17 cellular contexts compared by ENCODE assay signal in the genomic region with DNA sequence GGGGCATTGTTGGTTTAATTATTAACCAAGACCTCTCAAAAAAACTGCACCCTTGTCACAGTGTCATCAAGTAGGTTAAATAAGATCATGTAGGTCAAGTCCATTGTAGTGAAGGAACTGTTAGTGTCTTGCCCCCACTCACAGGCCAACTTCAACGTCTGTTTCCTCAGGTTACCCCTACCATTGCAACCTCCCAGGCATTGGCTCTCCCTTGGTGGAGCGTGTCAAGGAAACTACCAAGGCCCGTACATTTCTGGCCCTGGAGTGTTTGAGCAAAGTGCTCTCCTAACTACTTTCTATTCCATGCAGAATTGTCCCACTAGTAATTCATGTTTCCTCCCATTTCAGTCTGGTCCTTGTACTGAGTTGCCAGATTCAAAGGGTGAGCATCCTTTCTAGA.
A peak's percentile ranks its signal among the peaks of the same experiment; 100 is the strongest.
DNase-seq lines count a peak whose midpoint lies in the region; ATAC-seq, FAIRE-seq and TF ChIP-seq lines count a peak whose summit lies in the region.
"Had no signal": no experiment of that assay in that cellular context is flagged by ENCODE, and none has a peak within 500 bp of the region (broad histone marks: within the 10 kb centered on the region; RNA-seq: fewer than 3 reads in every experiment).

No MANE protein-coding gene starts in this region.

- no peaks in the 10 kb centered on the region; a peak in 1 of 5 replicates for H3K27me3 ChIP-seq in HepG2 (ENCODE audit: control insufficient read depth in 1 of 2, insufficient read depth in 2 of 2, low read length in 2 of 2)
- H3K27me3 ChIP-seq in right lobe of liver = no peaks in the 10 kb centered on the region
- H3K27me3 ChIP-seq: BLaER1 had no signal

- H3K4me3 ChIP-seq in HepG2 (replicated peaks in 1 of 3; ENCODE audit: insufficient read depth in 1 of 3, low read depth in 2 of 3, low read length in 3 of 3) = no peak overlapping the region
- H3K4me3 ChIP-seq in right lobe of liver = no peak overlapping the region
- H3K4me3 ChIP-seq: BLaER1 had no signal

- no peak overlapping the region for H2AFZ ChIP-seq in HepG2 (ENCODE audit: low read length)

- H3K36me3 ChIP-seq in HepG2 (replicated peaks in 1 of 2; ENCODE audit: control insufficient read depth in 1 of 2, insufficient read depth in 2 of 2, low read length in 2 of 2) (no peaks in the 10 kb centered on the region), right lobe of liver (no peaks in the 10 kb centered on the region)

- no peak overlapping the region for H3K4me3 Mint-ChIP-seq in glutamatergic neuron (ENCODE audit: unreplicated experiment)
- H3K4me3 Mint-ChIP-seq: CD8-positive, alpha-beta memory T cell; H9; IgD-negative memory B cell had no signal

- FAIRE-seq in HepG2 (lab: Jason Lieb, UNC) (no peak), GM19239 (lab: Jason Lieb, UNC) (peak; percentile 11)
- FAIRE-seq: GM18507 had no signal

- H3K27ac ChIP-seq in HepG2 (ENCODE audit: extremely low read length, insufficient read depth, low read length) (no peak overlapping the region), right lobe of liver (no peak overlapping the region)
- H3K27ac ChIP-seq: 22Rv1, BLaER1 had no signal

- POLR2A ChIA-PET in HepG2 (lab: Yijun Ruan, JAX) = no interaction called here

- peaks cover 15% of the 10 kb centered on the region for H3K9me3 Mint-ChIP-seq in glutamatergic neuron (ENCODE audit: unreplicated experiment)
- H3K9me3 Mint-ChIP-seq: CD8-positive, alpha-beta memory T cell; H9; IgD-negative memory B cell had no signal

- H3K9me3 ChIP-seq in HepG2 (ENCODE audit: low read length) = no peaks in the 10 kb centered on the region
- H3K9me3 ChIP-seq in right lobe of liver = no peaks in the 10 kb centered on the region
- H3K9me3 ChIP-seq: BLaER1 had no signal

- peaks cover 2% of the 10 kb centered on the region for H3K27me3 Mint-ChIP-seq in glutamatergic neuron (ENCODE audit: unreplicated experiment)
- H3K27me3 Mint-ChIP-seq: IgD-negative memory B cell had no signal

- TF ChIP-seq CTCF in HepG2 (CRISPR knock-in tag; IDR thresholded peaks at IDR 0.05) = no peak
- TF ChIP-seq CTCF in right lobe of liver (IDR thresholded peaks at IDR 0.05) = no peak
- no peak for TF ChIP-seq CTCF in glutamatergic neuron (IDR thresholded peaks at IDR 0.05; ENCODE audit: partially characterized antibody, unreplicated experiment)

- H3K27ac Mint-ChIP-seq in glutamatergic neuron (ENCODE audit: unreplicated experiment) = peak overlapping the region; percentile 23
- H3K27ac Mint-ChIP-seq: CD8-positive, alpha-beta memory T cell; H9 had no signal

- TF ChIP-seq POLR2A in HepG2 (IDR thresholded peaks at IDR 0.05; ENCODE audit: insufficient read depth in 1 of 2, low read depth in 2 of 2, low read length in 2 of 2) (no peak), right lobe of liver (IDR thresholded peaks at IDR 0.05) (no peak)

- ATAC-seq in HepG2 (no peak), right lobe of liver (no peak), HG03469 (IDR thresholded peaks at IDR 0.05; ENCODE audit: unreplicated experiment) (no peak), GM21526 (IDR thresholded peaks at IDR 0.05; ENCODE audit: low FRiP score, unreplicated experiment) (no peak)

- H3K9ac ChIP-seq in HepG2 (ENCODE audit: insufficient read depth, low read depth, low read length) = no peak overlapping the region
- H3K9ac ChIP-seq: BLaER1 had no signal

- H3K36me3 Mint-ChIP-seq in glutamatergic neuron (ENCODE audit: unreplicated experiment) = no peaks in the 10 kb centered on the region
- H3K36me3 Mint-ChIP-seq: CD8-positive, alpha-beta memory T cell had no signal

- CTCF ChIA-PET in HepG2 (lab: Yijun Ruan, JAX; ENCODE audit: low intra/inter-chr PET ratio, low total read pairs) = no interaction called here

- peaks cover 33% of the 10 kb centered on the region for H3K4me1 Mint-ChIP-seq in glutamatergic neuron (ENCODE audit: low read depth, unreplicated experiment)
- H3K4me1 Mint-ChIP-seq: CD8-positive, alpha-beta memory T cell; H9 had no signal

- H3K4me2 ChIP-seq in HepG2 (ENCODE audit: low read depth, low read length) = no peak overlapping the region
- H3K4me2 ChIP-seq: BLaER1 had no signal

- no TSS peak for BruUV-seq in HepG2 (replicated peaks; lab: Mats Ljungman, UMichigan)

- no peak for TF ChIP-seq EP300 in HepG2 (IDR thresholded peaks at IDR 0.05; ENCODE audit: low read depth in 2 of 2, low read length in 2 of 2)
- no peak for TF ChIP-seq EP300 in HepG2 (CRISPR knock-in tag; IDR thresholded peaks at IDR 0.05; ENCODE audit: borderline replicate concordance)

- H3K4me1 ChIP-seq in HepG2 (ENCODE audit: insufficient read depth, low read length) (no peaks in the 10 kb centered on the region), right lobe of liver (no peaks in the 10 kb centered on the region)
- H3K4me1 ChIP-seq: BLaER1 had no signal

- in situ Hi-C loops in HepG2 (cut with HindIII; ENCODE audit: extremely low pct_ligation_motif_present, low pct_unique_long_range_greater_than_20kb) = no loop called here

- intact Hi-C loops in HepG2 (cut with micrococcal nuclease; ENCODE audit: unreplicated experiment) (no loop called here), right lobe of liver (cut with DNase I) (no loop called here)

- DNase-seq in HepG2 (ENCODE audit: low spot score) (no peak), right lobe of liver (no peak), GM19239 (ENCODE audit: insufficient read length, low spot score) (no peak), glutamatergic neuron (no peak), activated T-cell treated with anti-CD3 and anti-CD28 coated beads for 4 hours (no peak)
- DNase-seq in activated naive CD4-positive, alpha-beta T cell treated with Interleukin-2 at 50 U/mL for 16 hours = no peak
- DNase-seq: CD8-positive, alpha-beta memory T cell; DMS79; GOT3; H9; KG1 had no signal

- no peaks in the 10 kb centered on the region for H3K79me2 ChIP-seq in HepG2 (ENCODE audit: insufficient read depth, low read length)

- no peak for TF ChIP-seq RAD21 in HepG2 (CRISPR knock-in tag; IDR thresholded peaks at IDR 0.05)

- WGBS in HepG2 (ENCODE audit: low lambda C conversion rate) = 0% methylated on average over 2 of the region's 3 CpGs
- 53% methylated on average over 3 of the region's 3 CpGs for WGBS in right lobe of liver (ENCODE audit: insufficient coverage, low coverage, low lambda C conversion rate, missing lambda C conversion rate)

- no peaks in the 10 kb centered on the region for H4K20me1 ChIP-seq in HepG2 (ENCODE audit: insufficient read depth, low read length)

TF ChIP-seq in HepG2, 621 proteins besides CTCF, POLR2A, EP300 and RAD21:
- TF ChIP-seq, protein P1, sequence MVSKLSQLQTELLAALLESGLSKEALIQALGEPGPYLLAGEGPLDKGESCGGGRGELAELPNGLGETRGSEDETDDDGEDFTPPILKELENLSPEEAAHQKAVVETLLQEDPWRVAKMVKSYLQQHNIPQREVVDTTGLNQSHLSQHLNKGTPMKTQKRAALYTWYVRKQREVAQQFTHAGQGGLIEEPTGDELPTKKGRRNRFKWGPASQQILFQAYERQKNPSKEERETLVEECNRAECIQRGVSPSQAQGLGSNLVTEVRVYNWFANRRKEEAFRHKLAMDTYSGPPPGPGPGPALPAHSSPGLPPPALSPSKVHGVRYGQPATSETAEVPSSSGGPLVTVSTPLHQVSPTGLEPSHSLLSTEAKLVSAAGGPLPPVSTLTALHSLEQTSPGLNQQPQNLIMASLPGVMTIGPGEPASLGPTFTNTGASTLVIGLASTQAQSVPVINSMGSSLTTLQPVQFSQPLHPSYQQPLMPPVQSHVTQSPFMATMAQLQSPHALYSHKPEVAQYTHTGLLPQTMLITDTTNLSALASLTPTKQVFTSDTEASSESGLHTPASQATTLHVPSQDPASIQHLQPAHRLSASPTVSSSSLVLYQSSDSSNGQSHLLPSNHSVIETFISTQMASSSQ (IDR thresholded peaks at IDR 0.05; ENCODE audit: low read depth) = 0 out of 2 replicates have a peak, but pooled peaks have one; percentile 17
- TF ChIP-seq, protein P1 (CRISPR knock-in tag; IDR thresholded peaks at IDR 0.05; ENCODE audit: borderline replicate concordance) = no peak
- TF ChIP-seq ZNF350 (CRISPR knock-in tag; IDR thresholded peaks at IDR 0.05; ENCODE audit: borderline replicate concordance, low read depth) (no peak), ZNF432 (CRISPR knock-in tag; IDR thresholded peaks at IDR 0.05; ENCODE audit: borderline replicate concordance) (no peak)
